Comparison of ENCODE assay signal across 8 cellular contexts in the genomic region with DNA sequence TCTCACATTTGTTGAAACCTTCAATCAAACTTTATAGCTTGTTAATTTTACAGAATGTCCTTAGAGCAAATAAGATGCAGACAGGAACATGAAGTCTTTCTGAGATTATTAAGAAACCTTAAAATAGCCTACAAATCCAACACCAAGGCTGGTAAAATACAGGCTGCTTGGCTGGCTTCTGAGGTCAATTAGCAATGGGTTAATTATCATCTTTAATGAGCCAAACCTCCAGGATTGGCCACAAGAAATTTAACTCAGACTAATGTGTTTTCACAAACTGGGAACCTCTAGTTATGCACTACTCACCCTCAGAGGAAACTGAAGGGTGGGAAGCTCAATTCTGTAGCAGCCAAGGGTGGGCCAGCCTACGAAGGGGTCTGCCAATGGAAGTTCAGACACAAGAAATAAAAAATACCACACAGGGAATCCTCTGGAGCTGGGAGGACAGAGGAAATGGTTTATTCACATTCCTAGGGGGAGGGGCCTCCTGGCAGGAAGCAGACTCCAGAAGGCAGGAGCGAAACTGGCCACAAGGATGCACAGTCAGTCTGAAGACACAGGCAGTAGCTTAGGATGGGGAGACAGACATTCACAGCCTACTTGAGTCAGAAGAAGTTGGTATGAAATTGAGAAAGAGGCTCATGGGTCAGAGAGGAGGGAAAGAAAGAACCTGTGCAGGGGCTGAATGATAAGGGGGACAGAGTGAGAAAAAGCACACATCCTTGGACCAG. TPM values are rescaled to one million over a fixed set of nuclear protein-coding genes. Genes with fewer than 3 reads are reported as not detected.
DNase-seq lines count a peak whose midpoint lies in the region; ATAC-seq and TF ChIP-seq lines count a peak whose summit lies in the region.

No MANE protein-coding gene starts in this region.

- H3K4me3 Mint-ChIP-seq in type B pancreatic cell: peak overlapping the region; percentile 58

- peaks cover 9% of the 10 kb centered on the region for H3K36me3 Mint-ChIP-seq in type B pancreatic cell

- ATAC-seq in HG02678 (IDR thresholded peaks at IDR 0.05; ENCODE audit: unreplicated experiment): no peak

- in situ Hi-C loops in KBM-7 (cut with MboI; ENCODE audit: low pct_unique_long_range_greater_than_20kb, low sequenced_read_pairs): no loop called here

- H3K27me3 Mint-ChIP-seq in type B pancreatic cell: no peaks in the 10 kb centered on the region

- DNase-seq in AG08395 (ENCODE audit: low spot score) (peak; percentile 95), HS-5 (ENCODE audit: low read depth) (peak; percentile 70), astrocyte of the hippocampus (ENCODE audit: low read depth, low spot score) (peak; percentile 93), iris pigment epithelial cell (ENCODE audit: low read depth) (peak; percentile 96), type B pancreatic cell (ENCODE audit: extremely low spot score, unreplicated experiment) (no peak), KBM-7 (no peak), NCI-H1694 treated with DMSO at 0.1 percent for 48 hours (lab: John Stamatoyannopoulos, UW) (no peak)

- H3K27ac Mint-ChIP-seq in type B pancreatic cell: peak overlapping the region; percentile 76

- no peaks in the 10 kb centered on the region for H3K9me3 Mint-ChIP-seq in type B pancreatic cell

- TF ChIP-seq CTCF in type B pancreatic cell (conservative IDR thresholded peaks at IDR 0.05): peak; percentile 57

- H3K4me1 Mint-ChIP-seq in type B pancreatic cell (ENCODE audit: unreplicated experiment): peaks cover 60% of the 10 kb centered on the region

RNA-seq across cellular contexts. Expression of a gene that starts 36.1 kb away (rescaled TPM):
- 3.4 and 21.6 TPM in 2 replicates for total RNA-seq in type B pancreatic cell (ENCODE audit: low replicate concordance)

RNA-seq across cellular contexts. Expression of a gene that starts 49.1 kb away (rescaled TPM):
- 27.8 and 42.7 TPM in 2 replicates for total RNA-seq in type B pancreatic cell (ENCODE audit: low replicate concordance)

Comparison
In these comparisons a context has a peak if more than half of its experiments do, and no peak if none do; other contexts are left out.
1. DNase-seq: peak in AG08395 (single experiment), HS-5 (single experiment), astrocyte of the hippocampus (single experiment) and iris pigment epithelial cell (single experiment); none in type B pancreatic cell (single experiment), KBM-7 (single experiment) and NCI-H1694 treated with DMSO at 0.1 percent for 48 hours (single experiment).